Comparison of ENCODE assay signal across 1 cellular context in genomic region chr2:20650880-20651730, GRCh38.
TF ChIP-seq lines count a peak whose summit lies in the region.

HS1BP3 (minus strand) TSS chr2:20651098; CDS start chr2:20651063, 35 bp downstream.

TF ChIP-seq in K562, 482 proteins besides CTCF, POLR2A, EP300 and RAD21 (continued from another document and continues in another):
- TF ChIP-seq TSHZ1 (CRISPR knock-in tag; IDR thresholded peaks at IDR 0.05): no peak
- TF ChIP-seq ZNF165 (CRISPR knock-in tag; IDR thresholded peaks at IDR 0.05; ENCODE audit: borderline replicate concordance): no peak
- TF ChIP-seq KAT8 (IDR thresholded peaks at IDR 0.05; ENCODE audit: low read depth): no peak
- TF ChIP-seq ZNF184 (CRISPR knock-in tag; IDR thresholded peaks at IDR 0.05): no peak
- TF ChIP-seq ERF (CRISPR knock-in tag; IDR thresholded peaks at IDR 0.05): no peak
- no peak for TF ChIP-seq FOXJ3 (CRISPR knock-in tag; IDR thresholded peaks at IDR 0.05)
- no peak for TF ChIP-seq BDP1 (IDR thresholded peaks at IDR 0.05; ENCODE audit: insufficient read depth, insufficient read length)
- no peak for TF ChIP-seq ZNF444 (CRISPR knock-in tag; IDR thresholded peaks at IDR 0.05)
- no peak for TF ChIP-seq NFXL1 (CRISPR knock-in tag; IDR thresholded peaks at IDR 0.05)
- TF ChIP-seq E2F8 (IDR thresholded peaks at IDR 0.05; ENCODE audit: low read depth, partially characterized antibody): no peak
- TF ChIP-seq SIN3B (IDR thresholded peaks at IDR 0.05; ENCODE audit: low read depth): peak; percentile 63; the same call in 1 of the 2 replicates
- TF ChIP-seq HLTF (IDR thresholded peaks at IDR 0.05): no peak
- no peak for TF ChIP-seq KAT7 (CRISPR knock-in tag; IDR thresholded peaks at IDR 0.05; ENCODE audit: borderline replicate concordance)
- TF ChIP-seq MBD2 (IDR thresholded peaks at IDR 0.05; ENCODE audit: borderline replicate concordance, low read depth): no peak; the same call in 1 of the 2 replicates
- no peak for TF ChIP-seq FOXK2 (conservative IDR thresholded peaks at IDR 0.05 in 1 of 2, IDR thresholded peaks at IDR 0.05 in 1 of 2; ENCODE audit: low read depth in 2 of 2)
- TF ChIP-seq PML (IDR thresholded peaks at IDR 0.05; ENCODE audit: low read length): peak; percentile 56; the same call in 1 of the 2 replicates
- TF ChIP-seq ZNF551 (CRISPR knock-in tag; IDR thresholded peaks at IDR 0.05): no peak
- TF ChIP-seq POLR2G (IDR thresholded peaks at IDR 0.05; ENCODE audit: low read depth, low read length): peak; percentile 88
- no peak for TF ChIP-seq ZNF785 (CRISPR knock-in tag; IDR thresholded peaks at IDR 0.05)
- no peak for TF ChIP-seq HNRNPH1 (optimal IDR thresholded peaks at IDR 0.05; ENCODE audit: low read depth, low read length)
- TF ChIP-seq ZNF23 (CRISPR knock-in tag; IDR thresholded peaks at IDR 0.05): no peak
- no peak for TF ChIP-seq ETV6 (IDR thresholded peaks at IDR 0.05; ENCODE audit: borderline replicate concordance in 1 of 2, low read depth in 2 of 2, low read length in 1 of 2)
- no peak for TF ChIP-seq ETV6 (CRISPR knock-in tag; IDR thresholded peaks at IDR 0.05; ENCODE audit: borderline replicate concordance)
- TF ChIP-seq ZNF311 (CRISPR knock-in tag; IDR thresholded peaks at IDR 0.05): no peak
- no peak for TF ChIP-seq ZBTB2 (IDR thresholded peaks at IDR 0.05)
- TF ChIP-seq HDAC3 (IDR thresholded peaks at IDR 0.05; ENCODE audit: borderline replicate concordance, partially characterized antibody): no peak
- TF ChIP-seq ZNF354B (CRISPR knock-in tag; IDR thresholded peaks at IDR 0.05): no peak
- no peak for TF ChIP-seq ARID1B (IDR thresholded peaks at IDR 0.05)
- no peak for TF ChIP-seq ZNF395 (CRISPR knock-in tag; IDR thresholded peaks at IDR 0.05)
- no peak for TF ChIP-seq CEBPG (CRISPR knock-in tag; IDR thresholded peaks at IDR 0.05)
- no peak for TF ChIP-seq CEBPG (tag; conservative IDR thresholded peaks at IDR 0.05 in 1 of 2, IDR thresholded peaks at IDR 0.05 in 1 of 2)
- peak; percentile 88 for TF ChIP-seq RBFOX2 (IDR thresholded peaks at IDR 0.05; ENCODE audit: low read depth, low read length)
- TF ChIP-seq MECOM (CRISPR knock-in tag; IDR thresholded peaks at IDR 0.05): no peak
- TF ChIP-seq HDAC6 (IDR thresholded peaks at IDR 0.05; ENCODE audit: low read depth, low read length): no peak
- TF ChIP-seq MED1 (CRISPR knock-in tag; IDR thresholded peaks at IDR 0.05; ENCODE audit: borderline replicate concordance): no peak
- TF ChIP-seq NONO (IDR thresholded peaks at IDR 0.05; ENCODE audit: low read depth in 2 of 2, low read length in 1 of 2): peak in 1 of 2 experiments; percentile 92; a peak in 2 of 4 replicates
- no peak for TF ChIP-seq HSF4 (CRISPR knock-in tag; IDR thresholded peaks at IDR 0.05; ENCODE audit: borderline replicate concordance)
- no peak for TF ChIP-seq IRF1 (CRISPR knock-in tag; IDR thresholded peaks at IDR 0.05; ENCODE audit: borderline replicate concordance)
- no peak for TF ChIP-seq BRD9 (IDR thresholded peaks at IDR 0.05; ENCODE audit: low read depth, partially characterized antibody)
- no peak for TF ChIP-seq SETDB1 (IDR thresholded peaks at IDR 0.05; ENCODE audit: low read length)
- no peak for TF ChIP-seq SIRT6 (IDR thresholded peaks at IDR 0.05; ENCODE audit: low read depth, low read length)
- peak; percentile 74 for TF ChIP-seq GABPA (tag; conservative IDR thresholded peaks at IDR 0.05; ENCODE audit: low read depth)
- TF ChIP-seq BRF1 (IDR thresholded peaks at IDR 0.05; ENCODE audit: borderline replicate concordance, extremely low read depth, insufficient read length): no peak
- no peak for TF ChIP-seq TEAD4 (IDR thresholded peaks at IDR 0.05; ENCODE audit: low read length)
- TF ChIP-seq TEAD4 (CRISPR knock-in tag; IDR thresholded peaks at IDR 0.05; ENCODE audit: borderline replicate concordance): peak; percentile 35; the same call in 1 of the 2 replicates
- TF ChIP-seq NR2F6 (CRISPR knock-in tag; IDR thresholded peaks at IDR 0.05): no peak
- peak; percentile 84; the same call in 1 of the 2 replicates for TF ChIP-seq ZBTB7A (IDR thresholded peaks at IDR 0.05; ENCODE audit: borderline replicate concordance, control insufficient read depth, low read depth, low read length)
- no peak for TF ChIP-seq MIER1 (IDR thresholded peaks at IDR 0.05; ENCODE audit: low read depth)
- no peak for TF ChIP-seq NFRKB (IDR thresholded peaks at IDR 0.05; ENCODE audit: low read depth)
- no peak for TF ChIP-seq C11orf30 (IDR thresholded peaks at IDR 0.05; ENCODE audit: low read depth)
- TF ChIP-seq ZNF561 (CRISPR knock-in tag; conservative IDR thresholded peaks at IDR 0.05): no peak
- TF ChIP-seq ZNF639 (CRISPR knock-in tag; conservative IDR thresholded peaks at IDR 0.05 in 1 of 2, IDR thresholded peaks at IDR 0.05 in 1 of 2): peak in 1 of 2 experiments; percentile 76; a peak in 1 of 4 replicates
- no peak for TF ChIP-seq CEBPZ (IDR thresholded peaks at IDR 0.05; ENCODE audit: borderline replicate concordance, low read depth, low read length)
- no peak for TF ChIP-seq PKNOX1 (IDR thresholded peaks at IDR 0.05)
- TF ChIP-seq ZNF274 (IDR thresholded peaks at IDR 0.05; ENCODE audit: borderline replicate concordance, low read depth, low read length): no peak
- TF ChIP-seq ARHGAP35 (IDR thresholded peaks at IDR 0.05; ENCODE audit: partially characterized antibody): no peak
- TF ChIP-seq ZBTB17 (CRISPR knock-in tag; IDR thresholded peaks at IDR 0.05): no peak; the same call in 1 of the 2 replicates
- no peak for TF ChIP-seq TCF7L2 (IDR thresholded peaks at IDR 0.05; ENCODE audit: low read depth, low read length)
- no peak for TF ChIP-seq ZNF12 (CRISPR knock-in tag; IDR thresholded peaks at IDR 0.05)
- TF ChIP-seq ZNF212 (CRISPR knock-in tag; IDR thresholded peaks at IDR 0.05): no peak
- TF ChIP-seq NR3C1 (CRISPR knock-in tag; IDR thresholded peaks at IDR 0.05): peak; percentile 60; the same call in 1 of the 2 replicates
